10 cellular contexts compared by ENCODE assay signal in the genomic region with DNA sequence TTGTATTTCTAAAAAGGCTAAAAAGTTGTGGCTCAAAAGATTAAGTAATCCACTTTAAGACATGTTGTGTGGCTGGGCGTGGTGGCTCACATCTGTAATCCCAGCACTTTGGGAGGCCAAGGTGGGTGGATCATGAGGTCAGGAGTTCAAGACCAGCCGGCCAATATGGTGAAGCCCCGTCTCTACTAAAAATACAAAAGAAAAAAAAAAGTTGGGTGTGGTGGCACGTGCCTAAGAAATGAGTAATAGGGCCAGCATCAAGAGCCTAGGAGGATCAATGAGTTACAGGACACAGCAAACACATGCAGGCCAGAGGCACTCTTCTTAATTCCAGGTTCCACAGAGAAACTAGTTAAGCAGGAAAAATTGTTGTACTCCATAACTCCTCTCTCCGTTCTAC.
DNase-seq lines count a peak whose midpoint lies in the region; ATAC-seq and TF ChIP-seq lines count a peak whose summit lies in the region.
"Had no signal": no experiment of that assay in that cellular context is flagged by ENCODE, and none has a peak within 500 bp of the region (broad histone marks: within the 10 kb centered on the region; RNA-seq: fewer than 3 reads in every experiment).

No MANE protein-coding gene starts in this region.

- no peak for ATAC-seq in activated CD8-positive, alpha-beta T cell treated with anti-CD3 and anti-CD28 coated beads for 36 hours
- ATAC-seq in activated CD8-positive, alpha-beta T cell treated with anti-CD3 and anti-CD28 coated beads, Interleukin-2, amount 10 ng/mL, durations not matched to agents 7 days and 5 days = no peak
- ATAC-seq in WTC11 = no peak
- no peak for ATAC-seq in GM21737 (IDR thresholded peaks at IDR 0.05; ENCODE audit: unreplicated experiment)
- ATAC-seq in GM21367 (IDR thresholded peaks at IDR 0.05; ENCODE audit: unreplicated experiment) = no peak

- H3K4me3 ChIP-seq in foreskin fibroblast (ENCODE audit: low read depth in 1 of 2, low read length in 2 of 2) = no peak overlapping the region

- no peak for TF ChIP-seq CTCF in activated CD8-positive, alpha-beta T cell treated with anti-CD3 and anti-CD28 coated beads for 36 hours (IDR thresholded peaks at IDR 0.05)
- no peak for TF ChIP-seq CTCF in WTC11 (IDR thresholded peaks at IDR 0.05)
- TF ChIP-seq CTCF in foreskin fibroblast (IDR thresholded peaks at IDR 0.05; ENCODE audit: low read depth, low read length) = no peak
- TF ChIP-seq CTCF in type B pancreatic cell (conservative IDR thresholded peaks at IDR 0.05) = no peak

- DNase-seq in activated CD8-positive, alpha-beta T cell treated with anti-CD3 and anti-CD28 coated beads for 36 hours = no peak
- DNase-seq in activated CD8-positive, alpha-beta T cell treated with anti-CD3 and anti-CD28 coated beads, Interleukin-2, amount 10 ng/mL, durations not matched to agents 7 days and 5 days = no peak
- DNase-seq in WTC11 (ENCODE audit: low spot score) (no peak), foreskin fibroblast (peak; percentile 55 to 83), type B pancreatic cell (ENCODE audit: extremely low spot score, unreplicated experiment) (no peak), NCI-H146 treated with DMSO at 0.1 percent for 48 hours (lab: John Stamatoyannopoulos, UW; ENCODE audit: unreplicated experiment) (no peak)
- DNase-seq: mesendoderm had no signal

- CTCF ChIA-PET in activated CD8-positive, alpha-beta T cell treated with anti-CD3 and anti-CD28 coated beads for 36 hours (lab: Charles Lee) = interaction anchor here (1.2 to 1.8 kb wide), 2 partner anchors 10 to 37 kb away, joined by 4 to 5 read pairs; no protein-coding TSS in a partner anchor
- CTCF ChIA-PET in activated CD8-positive, alpha-beta T cell treated with anti-CD3 and anti-CD28 coated beads, Interleukin-2, amount 10 ng/mL, durations not matched to agents 7 days and 5 days (lab: Charles Lee) = no interaction called here
- CTCF ChIA-PET in WTC11 (lab: Charles Lee) = no interaction called here

- POLR2A ChIA-PET in activated CD8-positive, alpha-beta T cell treated with anti-CD3 and anti-CD28 coated beads for 36 hours (lab: Charles Lee) = no interaction called here
- POLR2A ChIA-PET in activated CD8-positive, alpha-beta T cell treated with anti-CD3 and anti-CD28 coated beads, Interleukin-2, amount 10 ng/mL, durations not matched to agents 7 days and 5 days (lab: Charles Lee) = no interaction called here
- POLR2A ChIA-PET in WTC11 (lab: Charles Lee) = no interaction called here

- no peaks in the 10 kb centered on the region for H3K9me3 Mint-ChIP-seq in activated CD8-positive, alpha-beta T cell treated with anti-CD3 and anti-CD28 coated beads for 36 hours
- no peaks in the 10 kb centered on the region for H3K9me3 Mint-ChIP-seq in activated CD8-positive, alpha-beta T cell treated with anti-CD3 and anti-CD28 coated beads, Interleukin-2, amount 10 ng/mL, durations not matched to agents 7 days and 5 days (ENCODE audit: insufficient read depth)
- H3K9me3 Mint-ChIP-seq in WTC11 = no peaks in the 10 kb centered on the region
- H3K9me3 Mint-ChIP-seq in type B pancreatic cell = no peaks in the 10 kb centered on the region
- H3K9me3 Mint-ChIP-seq: T-helper 2 cell treated with Interferon-gamma antibody and Interleukin-4, amounts not matched to agents 5 μg/mL and 100 μg/mL, for 36 hours had no signal

- no peak overlapping the region for H3K4me3 Mint-ChIP-seq in activated CD8-positive, alpha-beta T cell treated with anti-CD3 and anti-CD28 coated beads for 36 hours
- H3K4me3 Mint-ChIP-seq in activated CD8-positive, alpha-beta T cell treated with anti-CD3 and anti-CD28 coated beads, Interleukin-2, amount 10 ng/mL, durations not matched to agents 7 days and 5 days = no peak overlapping the region
- H3K4me3 Mint-ChIP-seq in WTC11 = no peak overlapping the region
- peak overlapping the region; percentile 38 for H3K4me3 Mint-ChIP-seq in type B pancreatic cell
- H3K4me3 Mint-ChIP-seq: T-helper 2 cell treated with Interferon-gamma antibody and Interleukin-4, amounts not matched to agents 5 μg/mL and 100 μg/mL, for 36 hours had no signal

- peak overlapping the region; percentile 40 for H3K27ac Mint-ChIP-seq in activated CD8-positive, alpha-beta T cell treated with anti-CD3 and anti-CD28 coated beads for 36 hours
- H3K27ac Mint-ChIP-seq in activated CD8-positive, alpha-beta T cell treated with anti-CD3 and anti-CD28 coated beads, Interleukin-2, amount 10 ng/mL, durations not matched to agents 7 days and 5 days = no peak overlapping the region
- 0 out of 2 replicates have a peak overlapping the region, but pooled peaks have one; percentile 22 for H3K27ac Mint-ChIP-seq in WTC11
- no peak overlapping the region for H3K27ac Mint-ChIP-seq in type B pancreatic cell
- H3K27ac Mint-ChIP-seq: T-helper 2 cell treated with Interferon-gamma antibody and Interleukin-4, amounts not matched to agents 5 μg/mL and 100 μg/mL, for 36 hours had no signal

- H3K27me3 Mint-ChIP-seq in activated CD8-positive, alpha-beta T cell treated with anti-CD3 and anti-CD28 coated beads for 36 hours = no peaks in the 10 kb centered on the region
- H3K27me3 Mint-ChIP-seq in activated CD8-positive, alpha-beta T cell treated with anti-CD3 and anti-CD28 coated beads, Interleukin-2, amount 10 ng/mL, durations not matched to agents 7 days and 5 days (ENCODE audit: low read depth) = no peaks in the 10 kb centered on the region
- H3K27me3 Mint-ChIP-seq in WTC11 (ENCODE audit: low read depth) = no peaks in the 10 kb centered on the region
- H3K27me3 Mint-ChIP-seq in type B pancreatic cell = no peaks in the 10 kb centered on the region

- H3K36me3 Mint-ChIP-seq in activated CD8-positive, alpha-beta T cell treated with anti-CD3 and anti-CD28 coated beads for 36 hours (ENCODE audit: low read depth) = peaks cover 22% of the 10 kb centered on the region
- H3K36me3 Mint-ChIP-seq in activated CD8-positive, alpha-beta T cell treated with anti-CD3 and anti-CD28 coated beads, Interleukin-2, amount 10 ng/mL, durations not matched to agents 7 days and 5 days (ENCODE audit: low read depth) = peaks cover 29% of the 10 kb centered on the region
- H3K36me3 Mint-ChIP-seq in WTC11 (peaks cover 12% of the 10 kb centered on the region), type B pancreatic cell (peaks cover 7% of the 10 kb centered on the region)

- peaks cover 6% of the 10 kb centered on the region for H3K4me1 Mint-ChIP-seq in activated CD8-positive, alpha-beta T cell treated with anti-CD3 and anti-CD28 coated beads for 36 hours (ENCODE audit: low read depth)
- no peaks in the 10 kb centered on the region for H3K4me1 Mint-ChIP-seq in activated CD8-positive, alpha-beta T cell treated with anti-CD3 and anti-CD28 coated beads, Interleukin-2, amount 10 ng/mL, durations not matched to agents 7 days and 5 days (ENCODE audit: low read depth)
- H3K4me1 Mint-ChIP-seq in WTC11 = peaks cover 7% of the 10 kb centered on the region
- peaks cover 11% of the 10 kb centered on the region for H3K4me1 Mint-ChIP-seq in type B pancreatic cell (ENCODE audit: unreplicated experiment)

- intact Hi-C loops in activated CD8-positive, alpha-beta T cell treated with anti-CD3 and anti-CD28 coated beads for 36 hours (cut with micrococcal nuclease) = no loop called here

TF ChIP-seq in WTC11, 78 proteins besides CTCF, POLR2A, EP300 and RAD21:
- TF ChIP-seq NR2C2 (CRISPR knock-in tag; IDR thresholded peaks at IDR 0.05) = no peak
- no peak for TF ChIP-seq RORB (CRISPR knock-in tag; IDR thresholded peaks at IDR 0.05)
- TF ChIP-seq, protein P1, sequence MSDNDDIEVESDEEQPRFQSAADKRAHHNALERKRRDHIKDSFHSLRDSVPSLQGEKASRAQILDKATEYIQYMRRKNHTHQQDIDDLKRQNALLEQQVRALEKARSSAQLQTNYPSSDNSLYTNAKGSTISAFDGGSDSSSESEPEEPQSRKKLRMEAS (CRISPR knock-in tag; IDR thresholded peaks at IDR 0.05) = no peak
- TF ChIP-seq KAT7 (CRISPR knock-in tag; IDR thresholded peaks at IDR 0.05; ENCODE audit: borderline replicate concordance) = no peak
- no peak for TF ChIP-seq NR3C1 (CRISPR knock-in tag; conservative IDR thresholded peaks at IDR 0.05; ENCODE audit: low read depth)
- no peak for TF ChIP-seq ZNF263 (CRISPR knock-in tag; IDR thresholded peaks at IDR 0.05; ENCODE audit: low read depth)
- no peak for TF ChIP-seq CREB1 (CRISPR knock-in tag; IDR thresholded peaks at IDR 0.05)
- TF ChIP-seq, protein P2, sequence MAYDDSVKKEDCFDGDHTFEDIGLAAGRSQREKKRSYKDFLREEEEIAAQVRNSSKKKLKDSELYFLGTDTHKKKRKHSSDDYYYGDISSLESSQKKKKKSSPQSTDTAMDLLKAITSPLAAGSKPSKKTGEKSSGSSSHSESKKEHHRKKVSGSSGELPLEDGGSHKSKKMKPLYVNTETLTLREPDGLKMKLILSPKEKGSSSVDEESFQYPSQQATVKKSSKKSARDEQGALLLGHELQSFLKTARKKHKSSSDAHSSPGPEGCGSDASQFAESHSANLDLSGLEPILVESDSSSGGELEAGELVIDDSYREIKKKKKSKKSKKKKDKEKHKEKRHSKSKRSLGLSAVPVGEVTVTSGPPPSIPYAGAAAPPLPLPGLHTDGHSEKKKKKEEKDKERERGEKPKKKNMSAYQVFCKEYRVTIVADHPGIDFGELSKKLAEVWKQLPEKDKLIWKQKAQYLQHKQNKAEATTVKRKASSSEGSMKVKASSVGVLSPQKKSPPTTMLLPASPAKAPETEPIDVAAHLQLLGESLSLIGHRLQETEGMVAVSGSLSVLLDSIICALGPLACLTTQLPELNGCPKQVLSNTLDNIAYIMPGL (CRISPR knock-in tag; IDR thresholded peaks at IDR 0.05) = no peak
- no peak for TF ChIP-seq GABPB1 (CRISPR knock-in tag; IDR thresholded peaks at IDR 0.05)
TF ChIP-seq in WTC11: peak in this region for 0.

Comparison
In these comparisons a context has a peak if more than half of its experiments do, and no peak if none do; other contexts are left out.
1. H3K27ac Mint-ChIP-seq: peak in activated CD8-positive, alpha-beta T cell treated with anti-CD3 and anti-CD28 coated beads for 36 hours (single experiment) and WTC11 (single experiment); none in activated CD8-positive, alpha-beta T cell treated with anti-CD3 and anti-CD28 coated beads, Interleukin-2, amount 10 ng/mL, durations not matched to agents 7 days and 5 days (single experiment) and type B pancreatic cell (single experiment).
2. DNase-seq: peak in foreskin fibroblast (2 of 2); none in activated CD8-positive, alpha-beta T cell treated with anti-CD3 and anti-CD28 coated beads for 36 hours (single experiment), activated CD8-positive, alpha-beta T cell treated with anti-CD3 and anti-CD28 coated beads, Interleukin-2, amount 10 ng/mL, durations not matched to agents 7 days and 5 days (single experiment), WTC11 (single experiment), type B pancreatic cell (single experiment) and NCI-H146 treated with DMSO at 0.1 percent for 48 hours (single experiment).